In genomic region chr3:27078246-27078913, GRCh38 we compare ENCODE assay signal across 28 cellular contexts.
DNase-seq lines count a peak whose midpoint lies in the region; ATAC-seq and TF ChIP-seq lines count a peak whose summit lies in the region.
"Had no signal": no experiment of that assay in that cellular context is flagged by ENCODE, and none has a peak within 500 bp of the region (broad histone marks: within the 10 kb centered on the region; RNA-seq: fewer than 3 reads in every experiment).

No MANE protein-coding gene starts in this region.

- no peak for ATAC-seq in HG03045 (IDR thresholded peaks at IDR 0.05; ENCODE audit: unreplicated experiment)
- ATAC-seq: A549, GM12878, Panc1 had no signal

- peak; percentile 7 for DNase-seq in retina
- no peak for DNase-seq in NCI-H146 treated with DMSO at 0.1 percent for 48 hours (lab: John Stamatoyannopoulos, UW; ENCODE audit: unreplicated experiment)
- DNase-seq in NCI-H2081 (lab: John Stamatoyannopoulos, UW): no peak
- no peak for DNase-seq in SIG-M5 (lab: John Stamatoyannopoulos, UW)
- DNase-seq: C1 segment of cervical spinal cord; CD4-positive, alpha-beta memory T cell; COR-L47; DMS53; GDM1; KBM-7; MV-4-11; NCI-H1105; NCI-H1436 treated with DMSO at 0.1 percent for 48 hours; NCI-H1930; NCI-H446; NCI-H524 treated with DMSO at 0.1 percent for 48 hours; NCI-H82; NK-92 treated with Interleukin-12 subunit alpha and Interleukin-12 subunit beta, amount 100 ng/mL, for 24 hours; SHP77 had no signal

- H3K9me3 ChIP-seq in HUES48 (ENCODE audit: control insufficient read depth, insufficient read depth, low read length): no peaks in the 10 kb centered on the region
- H3K9me3 ChIP-seq: A549 had no signal

- H3K36me3 Mint-ChIP-seq in brain (no peaks in the 10 kb centered on the region), nephron (ENCODE audit: low read depth) (no peaks in the 10 kb centered on the region)
- H3K36me3 Mint-ChIP-seq: CD4-positive, alpha-beta memory T cell had no signal

- H3K27me3 ChIP-seq in HUES48 (ENCODE audit: control insufficient read depth, insufficient read depth, low read length): no peaks in the 10 kb centered on the region

- peak overlapping the region; percentile 61 for H3K27ac ChIP-seq in HUES48 (ENCODE audit: low read depth, low read length)
- H3K27ac ChIP-seq: A549, RWPE1, SK-N-MC had no signal

- peaks cover 0 to 4% (median 0%) of the 10 kb centered on the region in 5 experiments for H3K9me3 Mint-ChIP-seq in brain
- no peaks in the 10 kb centered on the region for H3K9me3 Mint-ChIP-seq in nephron

- no peak overlapping the region for H3K4me3 ChIP-seq in HUES48 (ENCODE audit: low read depth, low read length)
- H3K4me3 ChIP-seq: A549, GM12878, SK-N-MC had no signal

- H3K4me1 ChIP-seq in HUES48 (ENCODE audit: control insufficient read depth, insufficient read depth, low read length): peaks cover 31% of the 10 kb centered on the region
- H3K4me1 ChIP-seq: A549 had no signal

- H3K27ac Mint-ChIP-seq in brain (peak overlapping the region in 3 of 5 experiments; percentile 5 to 67 (median 41)), nephron (peak overlapping the region; percentile 2 to 92 (median 42))
- H3K27ac Mint-ChIP-seq: CD4-positive, alpha-beta memory T cell had no signal

- H3K4me1 Mint-ChIP-seq in brain (peaks cover 65% of the 10 kb centered on the region), nephron (peaks cover 70% of the 10 kb centered on the region)
- H3K4me1 Mint-ChIP-seq: CD4-positive, alpha-beta memory T cell had no signal

- no peaks in the 10 kb centered on the region for H3K36me3 ChIP-seq in HUES48 (ENCODE audit: control insufficient read depth, insufficient read depth, low read length)

- H3K9ac ChIP-seq in HUES48 (ENCODE audit: low read depth, low read length): no peak overlapping the region; the same call in 1 of the 2 replicates

- TF ChIP-seq CTCF in brain (conservative IDR thresholded peaks at IDR 0.05) (no peak), nephron (IDR thresholded peaks at IDR 0.05; ENCODE audit: unreplicated experiment in 3 of 3) (no peak)

- H3K4me3 Mint-ChIP-seq in brain (no peak overlapping the region), nephron (no peak overlapping the region)
- H3K4me3 Mint-ChIP-seq: CD4-positive, alpha-beta memory T cell had no signal

- H3K27me3 Mint-ChIP-seq in brain (no peaks in the 10 kb centered on the region), nephron (ENCODE audit: low read depth) (peaks cover 3% of the 10 kb centered on the region)
